Comparison of ENCODE assay signal across 1 cellular context in genomic region chr18:78241535-78242306, GRCh38.
TF ChIP-seq lines count a peak whose summit lies in the region.

No MANE protein-coding gene starts in this region.

TF ChIP-seq in H1, 55 proteins besides CTCF, POLR2A, EP300 and RAD21 (continued from another document):
- TF ChIP-seq SIN3A (conservative IDR thresholded peaks at IDR 0.05 in 1 of 2, IDR thresholded peaks at IDR 0.05 in 1 of 2; ENCODE audit: low read depth in 1 of 2, low read length in 2 of 2) (no peak), TBP (IDR thresholded peaks at IDR 0.05; ENCODE audit: low read depth, low read length) (no peak), TAF1 (IDR thresholded peaks at IDR 0.05; ENCODE audit: low read depth, low read length) (no peak), CHD7 (IDR thresholded peaks at IDR 0.05; ENCODE audit: insufficient replicate concordance, low read length) (no peak), CBX5 (IDR thresholded peaks at IDR 0.05; ENCODE audit: low read depth, low read length) (no peak), SP2 (IDR thresholded peaks at IDR 0.05; ENCODE audit: low read length) (no peak), RBBP5 (IDR thresholded peaks at IDR 0.05; ENCODE audit: borderline replicate concordance, low read depth, low read length) (no peak), ATF3 (IDR thresholded peaks at IDR 0.05; ENCODE audit: insufficient read depth, low read depth, low read length) (no peak), GABPA (IDR thresholded peaks at IDR 0.05; ENCODE audit: borderline replicate concordance, insufficient read depth, low read length) (no peak), SUZ12 (IDR thresholded peaks at IDR 0.05; ENCODE audit: low read length) (no peak), BRCA1 (IDR thresholded peaks at IDR 0.05; ENCODE audit: low read depth, low read length) (no peak), RFX5 (IDR thresholded peaks at IDR 0.05; ENCODE audit: borderline replicate concordance, low read depth, low read length) (no peak), PHF8 (conservative IDR thresholded peaks at IDR 0.05; ENCODE audit: low read depth, low read length) (no peak)
